7 cellular contexts compared by ENCODE assay signal in the genomic region with DNA sequence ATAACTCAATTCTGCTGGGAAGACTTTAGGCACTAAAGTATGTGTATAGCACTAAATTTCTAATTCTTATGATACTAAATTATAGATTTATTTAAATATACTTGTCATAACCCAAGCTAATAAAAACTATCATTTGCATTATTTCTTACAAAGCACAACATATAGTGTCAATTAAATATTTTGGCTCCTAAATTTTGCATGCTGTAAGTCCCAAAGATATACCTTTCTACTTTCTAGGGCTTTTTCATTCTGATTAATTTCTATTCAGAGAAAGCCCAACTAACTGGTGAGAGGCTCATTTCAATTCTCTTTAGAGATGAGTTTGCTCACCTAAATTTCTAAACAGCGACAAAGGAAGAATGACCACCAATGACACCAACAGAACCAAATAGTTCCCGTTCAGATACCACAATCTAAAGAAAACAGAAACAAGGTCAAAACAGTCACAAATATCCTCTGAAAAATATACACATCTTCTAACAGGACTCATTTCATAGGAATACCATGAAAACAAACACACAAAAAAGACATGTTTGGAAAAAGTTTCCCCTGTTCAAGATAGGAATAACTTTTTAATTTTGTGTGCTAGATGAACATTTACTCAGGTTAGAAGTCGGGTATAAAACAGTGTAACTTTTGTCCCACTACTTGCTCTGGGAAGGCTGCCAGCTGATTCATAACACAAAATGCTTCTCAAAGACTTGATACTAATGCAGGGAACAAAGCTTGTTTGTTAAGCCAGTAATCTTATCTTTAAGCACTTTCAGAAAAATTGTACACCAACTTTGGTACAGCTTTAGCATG. TPM values are rescaled to one million over a fixed set of nuclear protein-coding genes. Genes with fewer than 3 reads are reported as not detected.
DNase-seq lines count a peak whose midpoint lies in the region; ATAC-seq, FAIRE-seq and TF ChIP-seq lines count a peak whose summit lies in the region.

No MANE protein-coding gene starts in this region.

- WGBS in IMR-90 (ENCODE audit: extremely low coverage in 2 of 2, insufficient read length in 1 of 2), 2 experiments = no CpG with 5 or more reads among the region's 3 CpGs
- 22% methylated on average over 3 of the region's 3 CpGs for WGBS in right cardiac atrium

- DNase-seq in IMR-90 (peak; percentile 85), amniotic epithelial cell (ENCODE audit: low read depth) (peak; percentile 86), right cardiac atrium (peak in 1 of 3 donors; percentile 62), superior temporal gyrus (ENCODE audit: extremely low spot score) (peak; percentile 79), D721Med (ENCODE audit: insufficient read length, low spot score) (no peak), posterior vena cava (ENCODE audit: low spot score) (no peak)

- in situ Hi-C loops in IMR-90 (cut with MboI; ENCODE audit: low sequenced_read_pairs) = no loop called here

- H3K4me3 ChIP-seq in IMR-90 (ENCODE audit: insufficient read depth, low read depth, low read length) (no peak overlapping the region), right cardiac atrium (ENCODE audit: low read length) (peak overlapping the region; percentile 87)

- no peak overlapping the region; a peak in 1 of 4 replicates for H4K8ac ChIP-seq in IMR-90 (ENCODE audit: low read depth in 2 of 2, low read length in 2 of 2)

- peaks cover 98% of the 10 kb centered on the region for H4K20me1 ChIP-seq in IMR-90 (ENCODE audit: insufficient read depth, low read length)

- no peak overlapping the region for H2AK9ac ChIP-seq in IMR-90 (replicated peaks; ENCODE audit: low read depth, low read length, poor library complexity)

- H4K91ac ChIP-seq in IMR-90 (ENCODE audit: insufficient read depth, low read depth, low read length) = no peak overlapping the region

- H3K27ac ChIP-seq in IMR-90 (ENCODE audit: insufficient read depth, low read length) (no peak overlapping the region), right cardiac atrium (ENCODE audit: low read length) (no peak overlapping the region)

- intact Hi-C loops in IMR-90 (cut with micrococcal nuclease) (no loop called here), right cardiac atrium (cut with DNase I) (no loop called here), posterior vena cava (cut with DNase I) (no loop called here)

- peak overlapping the region; percentile 82 for H2BK5ac ChIP-seq in IMR-90 (ENCODE audit: low read depth, low read length, poor library complexity, severe bottlenecking)

- H3K9me3 ChIP-seq in IMR-90 (ENCODE audit: control insufficient read depth, insufficient read depth, low read length) (no peaks in the 10 kb centered on the region), right cardiac atrium (ENCODE audit: control insufficient read depth, low read length) (no peaks in the 10 kb centered on the region)

- H3K36me3 ChIP-seq in IMR-90 (ENCODE audit: control insufficient read depth, insufficient read depth, low read length) = peaks cover 71% of the 10 kb centered on the region

- H3K9ac ChIP-seq in IMR-90 (ENCODE audit: low read depth, low read length) = no peak overlapping the region

- no peak for TF ChIP-seq RAD21 in IMR-90 (IDR thresholded peaks at IDR 0.05; ENCODE audit: low read length)

- no peak overlapping the region for H2BK120ac ChIP-seq in IMR-90 (ENCODE audit: low read depth, low read length)

- H3K23ac ChIP-seq in IMR-90 (ENCODE audit: low read depth, low read length) = no peak overlapping the region

- ATAC-seq in IMR-90 (ENCODE audit: low read depth) (no peak), right cardiac atrium (peak; percentile 69), GM21423 (IDR thresholded peaks at IDR 0.05; ENCODE audit: unreplicated experiment) (no peak)

- H3K27me3 ChIP-seq in IMR-90 (ENCODE audit: control insufficient read depth, insufficient read depth, low read length) (no peaks in the 10 kb centered on the region), right cardiac atrium (ENCODE audit: control insufficient read depth, insufficient read depth) (no peaks in the 10 kb centered on the region)

- no peak for FAIRE-seq in D721Med (lab: Jason Lieb, UNC)

- peaks cover 0 to 39% of the 10 kb centered on the region in 2 experiments; a peak in 2 of 4 replicates for H3K79me1 ChIP-seq in IMR-90 (ENCODE audit: low read depth in 1 of 2, low read length in 2 of 2)

- H3K9me1 ChIP-seq in IMR-90 (ENCODE audit: insufficient read depth, low read length) = no peaks in the 10 kb centered on the region

- H2BK20ac ChIP-seq in IMR-90 (ENCODE audit: low read depth, low read length) = no peak overlapping the region

- H3K4me1 ChIP-seq in IMR-90 (ENCODE audit: control insufficient read depth, insufficient read depth, low read length) (peaks cover 2% of the 10 kb centered on the region; the same call in 1 of the 2 replicates), right cardiac atrium (ENCODE audit: control insufficient read depth, insufficient read depth, low read length) (peaks cover 6% of the 10 kb centered on the region)

- H2AK5ac ChIP-seq in IMR-90 (ENCODE audit: low read depth, low read length) = no peak overlapping the region

- CTCF ChIA-PET in IMR-90 (lab: Yijun Ruan, JAX) = no interaction called here

- TF ChIP-seq CTCF in IMR-90 (conservative IDR thresholded peaks at IDR 0.05; ENCODE audit: low read depth, low read length) (no peak), D721Med (IDR thresholded peaks at IDR 0.05; ENCODE audit: insufficient read depth, missing control alignments) (no peak)

- H2AFZ ChIP-seq in IMR-90 (replicated peaks; ENCODE audit: low read length, poor library complexity) = no peak overlapping the region

- POLR2A ChIA-PET in IMR-90 (lab: Charles Lee; ENCODE audit: unreplicated experiment) = interaction anchor here (0.6 kb wide), 2 partner anchors 128 to 255 kb away, joined by 3 to 7 read pairs; no protein-coding TSS in a partner anchor

- no peak overlapping the region for H3K14ac ChIP-seq in IMR-90 (replicated peaks; ENCODE audit: low read depth, low read length)

- H4K5ac ChIP-seq in IMR-90 (ENCODE audit: low read depth, low read length) = no peak overlapping the region

- H3K4ac ChIP-seq in IMR-90 (ENCODE audit: low read depth, low read length) = no peak overlapping the region

- H3K56ac ChIP-seq in IMR-90 (ENCODE audit: extremely low read depth, insufficient read depth, low read length) = no peak overlapping the region

- peak overlapping the region; percentile 44; the same call in 1 of the 2 replicates for H3K18ac ChIP-seq in IMR-90 (ENCODE audit: low read depth, low read length)

- dilution Hi-C loops in IMR-90 (cut with HindIII; ENCODE audit: low sequenced_read_pairs, unreplicated experiment) = no loop called here

- H2BK15ac ChIP-seq in IMR-90 (ENCODE audit: low read depth, low read length) = no peak overlapping the region

- no TSS peak for BruUV-seq in IMR-90 (replicated peaks; lab: Mats Ljungman, UMichigan)

- peak overlapping the region; percentile 67 for H3K4me2 ChIP-seq in IMR-90 (ENCODE audit: low read depth, low read length)

- 0 out of 2 replicates have a peak, but pooled peaks have one; percentile 4 for TF ChIP-seq POLR2A in IMR-90 (IDR thresholded peaks at IDR 0.05; ENCODE audit: low read depth, low read length)

TF ChIP-seq in IMR-90, 13 proteins besides CTCF, POLR2A, EP300 and RAD21:
- TF ChIP-seq CEBPB (IDR thresholded peaks at IDR 0.05; ENCODE audit: low read depth, low read length) (no peak), SMC3 (IDR thresholded peaks at IDR 0.05; ENCODE audit: low read depth, low read length) (peak; percentile 19; the same call in 1 of the 2 replicates)
TF ChIP-seq in IMR-90: peak in this region for 1.

RNA-seq across cellular contexts. Expression of a gene that starts 7.6 kb away (rescaled TPM):
- total RNA-seq in IMR-90 (2012; rRNA removed) = 881 and 1,389 TPM in 2 replicates
- polyA plus RNA-seq in IMR-90 (2012; rRNA removed) = 213 and 313 TPM in 2 replicates
- 33.9 and 129 TPM in 2 replicates for polyA plus RNA-seq in IMR-90 (2012; cell fraction: cytosol; rRNA removed)
- 118 and 947 TPM in 2 replicates for polyA plus RNA-seq in IMR-90 (2012; cell fraction: nucleus; rRNA removed; ENCODE audit: low replicate concordance)
- total RNA-seq in right cardiac atrium = 100 to 1,000 TPM in 3 of 4 donors, 10 to 100 TPM in 1; 87.3 to 143 (median 115) TPM
- 69.5 TPM for polyA plus RNA-seq in right cardiac atrium
- total RNA-seq in posterior vena cava = 100 to 1,000 TPM; 255 to 324 TPM

Comparison
In these comparisons a context has a peak if more than half of its experiments do, and no peak if none do; other contexts are left out.
1. ATAC-seq: peak in right cardiac atrium (2 of 2); none in IMR-90 (single experiment) and GM21423 (single experiment).
2. DNase-seq: peak in IMR-90 (single experiment), amniotic epithelial cell (single experiment) and superior temporal gyrus (single experiment); none in D721Med (single experiment) and posterior vena cava (single experiment).